In the genomic region with DNA sequence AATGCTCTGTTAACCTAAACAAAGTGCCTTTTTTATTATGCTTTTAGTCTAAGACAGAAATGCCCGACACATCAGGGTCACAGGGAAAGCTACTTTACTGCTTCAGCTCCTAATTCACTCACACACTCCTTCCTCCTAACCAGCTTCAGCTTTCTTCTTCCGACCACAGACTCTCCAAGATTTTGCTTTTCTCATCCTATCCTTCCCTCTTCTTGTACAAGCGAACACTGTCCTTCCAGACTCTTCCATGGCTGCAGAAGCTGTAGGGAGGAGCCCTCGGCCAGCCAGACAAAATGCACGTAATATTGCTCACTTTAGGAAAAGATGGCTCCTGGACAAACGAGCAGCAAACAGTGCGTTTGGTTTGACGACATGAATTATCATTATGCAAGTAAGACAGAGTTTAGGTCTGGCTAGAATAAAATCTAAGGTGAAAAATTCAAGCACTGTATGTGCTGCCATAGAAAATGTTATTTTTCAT, we compare ENCODE assay signal across 8 cellular contexts. TPM values are rescaled to one million over a fixed set of nuclear protein-coding genes. Genes with fewer than 3 reads are reported as not detected.
DNase-seq lines count a peak whose midpoint lies in the region; ATAC-seq, FAIRE-seq and TF ChIP-seq lines count a peak whose summit lies in the region.

No MANE protein-coding gene starts in this region.

- ATAC-seq in activated CD4-positive, CD25-positive, alpha-beta regulatory T cell treated with anti-CD3 and anti-CD28 coated beads, Interleukin-2, amount 50 U/mL, for 24 hours, result no peak
- no peak for ATAC-seq in HG02973 (IDR thresholded peaks at IDR 0.05; ENCODE audit: unreplicated experiment)

- FAIRE-seq in kidney (lab: Jason Lieb, UNC), result no peak

- peak overlapping the region; percentile 83 to 93 for H3K9ac ChIP-seq in kidney (ENCODE audit: low read length in 2 of 2)

- no peaks in the 10 kb centered on the region for H3K27me3 ChIP-seq in suprapubic skin

- H3K4me3 ChIP-seq in kidney (ENCODE audit: low read length in 2 of 2), result peak overlapping the region; percentile 66 to 80
- H3K4me3 ChIP-seq in suprapubic skin, result peak overlapping the region; percentile 51

- TF ChIP-seq EP300 in suprapubic skin (IDR thresholded peaks at IDR 0.05), result no peak

- H3K4me1 ChIP-seq in kidney (ENCODE audit: control insufficient read depth in 1 of 2, insufficient read depth in 1 of 2, low read depth in 1 of 2, low read length in 2 of 2), result peaks cover 16 to 24% of the 10 kb centered on the region in 2 donors
- H3K4me1 ChIP-seq in suprapubic skin, result peaks cover 49% of the 10 kb centered on the region

- H3K9me3 ChIP-seq in kidney (ENCODE audit: control insufficient read depth in 1 of 2, low read length in 2 of 2), result no peaks in the 10 kb centered on the region
- H3K9me3 ChIP-seq in suprapubic skin, result no peaks in the 10 kb centered on the region

- intact Hi-C loops in kidney (cut with DNase I), result loop anchor here (5.0 kb wide), 1 partner anchor 167 kb away; no protein-coding TSS in a partner anchor

- TF ChIP-seq POLR2A in suprapubic skin (IDR thresholded peaks at IDR 0.05), result no peak

- H3K27ac ChIP-seq in kidney (ENCODE audit: low read depth in 2 of 2, low read length in 2 of 2) (peak overlapping the region; percentile 80 to 88), suprapubic skin (peak overlapping the region; percentile 85)

- no peaks in the 10 kb centered on the region for H3K36me3 ChIP-seq in kidney (ENCODE audit: control insufficient read depth in 1 of 2, insufficient read depth in 2 of 2, low read length in 2 of 2)
- H3K36me3 ChIP-seq in suprapubic skin, result no peaks in the 10 kb centered on the region

- DNase-seq in Daoy (ENCODE audit: low read depth) (peak; percentile 52), NCI-H1105 (lab: John Stamatoyannopoulos, UW) (peak; percentile 10), anterior cingulate cortex (lab: John Stamatoyannopoulos, UW) (peak in 48 of 58 donors; percentile 2 to 80 (median 37)), kidney (no peak), suprapubic skin (ENCODE audit: low spot score in 2 of 2) (peak in 1 of 2 donors; percentile 85), epidermal melanocyte (ENCODE audit: insufficient read length, low spot score) (no peak)

- WGBS in suprapubic skin, result under 1% methylated on average over 8 of the region's 8 CpGs

- no peak for TF ChIP-seq CTCF in kidney (IDR thresholded peaks at IDR 0.05; ENCODE audit: borderline replicate concordance, extremely low read depth, insufficient read depth)
- no peak for TF ChIP-seq CTCF in suprapubic skin (IDR thresholded peaks at IDR 0.05)

RNA-seq across cellular contexts. Expression of a gene that starts 47.5 kb away (rescaled TPM):
- 47.2 and 52.1 TPM in 2 replicates for total RNA-seq in Daoy (2014; rRNA removed; shearing (Covaris generic))
- total RNA-seq in kidney (173 TPM), suprapubic skin (10 to 100 TPM; 37.8 to 99.9 (median 43.8) TPM)
- 156 TPM for polyA plus RNA-seq in kidney (ENCODE audit: insufficient read depth, low read depth, low replicate concordance)

Comparison
In these comparisons a context has a peak if more than half of its experiments do, and no peak if none do; other contexts are left out.
1. DNase-seq: peak in Daoy (single experiment), NCI-H1105 (single experiment) and anterior cingulate cortex (48 of 58); none in kidney (single experiment) and epidermal melanocyte (single experiment).